In the genomic region with DNA sequence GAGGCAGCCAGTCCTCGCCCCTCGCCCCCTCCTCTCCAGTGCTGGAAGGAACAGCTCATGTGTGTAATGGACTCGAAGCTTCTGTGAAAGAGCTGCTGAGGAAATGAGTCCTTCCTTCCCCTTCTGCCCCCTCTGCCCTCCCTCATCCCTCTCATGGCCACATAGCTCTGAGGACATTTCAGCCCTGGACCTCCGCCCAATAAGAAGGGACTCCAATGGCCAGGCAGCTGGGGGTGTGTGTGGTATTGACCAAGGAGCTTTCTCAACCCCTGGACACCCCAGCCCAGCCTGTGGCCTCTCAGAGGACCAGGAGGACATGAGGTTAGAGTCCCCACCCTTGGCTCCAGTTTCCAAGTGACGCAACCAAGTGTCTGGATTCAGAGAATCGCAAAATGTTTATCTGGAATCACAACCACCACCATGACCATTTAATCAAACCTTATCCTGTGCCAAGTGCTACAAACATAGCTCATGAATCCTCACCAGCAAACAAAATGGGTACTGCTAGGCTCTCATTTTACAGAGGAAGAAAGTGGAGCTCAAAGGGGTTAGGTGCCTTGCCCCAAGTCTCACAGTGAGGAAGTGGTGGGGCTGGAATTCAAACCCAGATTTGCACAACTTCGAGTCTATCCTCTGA, we compare ENCODE assay signal across 9 cellular contexts. TPM values are rescaled to one million over a fixed set of nuclear protein-coding genes. Genes with fewer than 3 reads are reported as not detected.
DNase-seq lines count a peak whose midpoint lies in the region; ATAC-seq, FAIRE-seq and TF ChIP-seq lines count a peak whose summit lies in the region.
"Had no signal": no experiment of that assay in that cellular context is flagged by ENCODE, and none has a peak within 500 bp of the region (broad histone marks: within the 10 kb centered on the region; RNA-seq: fewer than 3 reads in every experiment).

No MANE protein-coding gene starts in this region.

- TF ChIP-seq POLR2A in testis (IDR thresholded peaks at IDR 0.05), result no peak

- peaks cover 94% of the 10 kb centered on the region for H3K4me1 ChIP-seq in testis

- CTCF ChIA-PET in activated CD8-positive, alpha-beta T cell treated with anti-CD3 and anti-CD28 coated beads, Interleukin-2, amount 10 ng/mL, durations not matched to agents 7 days and 5 days (lab: Charles Lee), result interaction anchor here (1.7 to 6.7 kb wide), 6 partner anchors 15 to 82 kb away, joined by 5 to 62 read pairs (median 16); no protein-coding TSS in a partner anchor

- peak overlapping the region; percentile 91 to 93 for H3K27ac ChIP-seq in testis

- DNase-seq in SIG-M5 treated with dmso at 0.1 percent for 504 hours (lab: John Stamatoyannopoulos, UW; ENCODE audit: unreplicated experiment) (peak; percentile 45), SIG-M5 (lab: John Stamatoyannopoulos, UW) (no peak), iris pigment epithelial cell (ENCODE audit: low read depth) (peak; percentile 77), testis (peak; percentile 85), D721Med (ENCODE audit: insufficient read length, low spot score) (no peak), NCI-H2171 treated with DMSO at 0.1 percent for 48 hours (lab: John Stamatoyannopoulos, UW) (no peak), RCC 7860 (ENCODE audit: low spot score) (no peak)
- no peak for DNase-seq in activated CD8-positive, alpha-beta T cell treated with anti-CD3 and anti-CD28 coated beads, Interleukin-2, amount 10 ng/mL, durations not matched to agents 7 days and 5 days
- DNase-seq: NCI-H82 had no signal

- 40 to 43% methylated on average over 3 to 7 of the region's 7 CpGs for whole genome bisulfite sequencing in testis, 2 donors

- intact Hi-C loops in testis (cut with DNase I; ENCODE audit: low total_unique reads), result no loop called here

- H3K36me3 Mint-ChIP-seq in activated CD8-positive, alpha-beta T cell treated with anti-CD3 and anti-CD28 coated beads, Interleukin-2, amount 10 ng/mL, durations not matched to agents 7 days and 5 days (ENCODE audit: low read depth), result peaks cover 32% of the 10 kb centered on the region

- FAIRE-seq in D721Med (lab: Jason Lieb, UNC), result no peak
- no peak for FAIRE-seq in RCC 7860 (lab: Jason Lieb, UNC)

- no peaks in the 10 kb centered on the region for H3K36me3 ChIP-seq in testis (ENCODE audit: low read depth, missing control alignments)

- H3K4me3 ChIP-seq in testis, result no peak overlapping the region

- no peak overlapping the region for H3K4me3 Mint-ChIP-seq in activated CD8-positive, alpha-beta T cell treated with anti-CD3 and anti-CD28 coated beads, Interleukin-2, amount 10 ng/mL, durations not matched to agents 7 days and 5 days

- H3K9me3 ChIP-seq in testis, result no peaks in the 10 kb centered on the region

- H3K27me3 ChIP-seq in testis, result no peaks in the 10 kb centered on the region

- ATAC-seq in activated CD8-positive, alpha-beta T cell treated with anti-CD3 and anti-CD28 coated beads, Interleukin-2, amount 10 ng/mL, durations not matched to agents 7 days and 5 days, result no peak

- H3K9me3 Mint-ChIP-seq in activated CD8-positive, alpha-beta T cell treated with anti-CD3 and anti-CD28 coated beads, Interleukin-2, amount 10 ng/mL, durations not matched to agents 7 days and 5 days (ENCODE audit: insufficient read depth), result no peaks in the 10 kb centered on the region

- POLR2A ChIA-PET in activated CD8-positive, alpha-beta T cell treated with anti-CD3 and anti-CD28 coated beads, Interleukin-2, amount 10 ng/mL, durations not matched to agents 7 days and 5 days (lab: Charles Lee), result interaction anchor here (1.2 to 2.3 kb wide), 5 partner anchors 12 to 551 kb away, joined by 3 to 9 read pairs (median 4); partner anchors contain the start of gene HP1BP3

- H3K4me1 Mint-ChIP-seq in activated CD8-positive, alpha-beta T cell treated with anti-CD3 and anti-CD28 coated beads, Interleukin-2, amount 10 ng/mL, durations not matched to agents 7 days and 5 days (ENCODE audit: low read depth), result peaks cover 95% of the 10 kb centered on the region

- no peaks in the 10 kb centered on the region for H3K27me3 Mint-ChIP-seq in activated CD8-positive, alpha-beta T cell treated with anti-CD3 and anti-CD28 coated beads, Interleukin-2, amount 10 ng/mL, durations not matched to agents 7 days and 5 days (ENCODE audit: low read depth)

- H3K27ac Mint-ChIP-seq in activated CD8-positive, alpha-beta T cell treated with anti-CD3 and anti-CD28 coated beads, Interleukin-2, amount 10 ng/mL, durations not matched to agents 7 days and 5 days, result peak overlapping the region; percentile 34

- no peak for TF ChIP-seq CTCF in testis (IDR thresholded peaks at IDR 0.05)
- no peak for TF ChIP-seq CTCF in D721Med (IDR thresholded peaks at IDR 0.05; ENCODE audit: insufficient read depth, missing control alignments)

RNA-seq across cellular contexts. Expression of gene ECE1, which starts 47.8 kb away (rescaled TPM):
- total RNA-seq in activated CD8-positive, alpha-beta T cell treated with anti-CD3 and anti-CD28 coated beads, Interleukin-2, amount 10 ng/mL, durations not matched to agents 7 days and 5 days, result 10 to 100 TPM; 70.9 to 72.5 TPM
- 100 to 1,000 TPM in 1 of 2 donors, 10 to 100 TPM in 1; 96.4 to 101 TPM for total RNA-seq in testis
- polyA plus RNA-seq in testis (ENCODE audit: insufficient read depth, low read depth, low replicate concordance), result 66.1 TPM

Comparison
In these comparisons a context has a peak if more than half of its experiments do, and no peak if none do; other contexts are left out.
1. DNase-seq: peak in SIG-M5 treated with dmso at 0.1 percent for 504 hours (single experiment), iris pigment epithelial cell (single experiment) and testis (single experiment); none in SIG-M5 (single experiment), activated CD8-positive, alpha-beta T cell treated with anti-CD3 and anti-CD28 coated beads, Interleukin-2, amount 10 ng/mL, durations not matched to agents 7 days and 5 days (single experiment), D721Med (single experiment), NCI-H2171 treated with DMSO at 0.1 percent for 48 hours (single experiment) and RCC 7860 (single experiment).